In the genomic region with DNA sequence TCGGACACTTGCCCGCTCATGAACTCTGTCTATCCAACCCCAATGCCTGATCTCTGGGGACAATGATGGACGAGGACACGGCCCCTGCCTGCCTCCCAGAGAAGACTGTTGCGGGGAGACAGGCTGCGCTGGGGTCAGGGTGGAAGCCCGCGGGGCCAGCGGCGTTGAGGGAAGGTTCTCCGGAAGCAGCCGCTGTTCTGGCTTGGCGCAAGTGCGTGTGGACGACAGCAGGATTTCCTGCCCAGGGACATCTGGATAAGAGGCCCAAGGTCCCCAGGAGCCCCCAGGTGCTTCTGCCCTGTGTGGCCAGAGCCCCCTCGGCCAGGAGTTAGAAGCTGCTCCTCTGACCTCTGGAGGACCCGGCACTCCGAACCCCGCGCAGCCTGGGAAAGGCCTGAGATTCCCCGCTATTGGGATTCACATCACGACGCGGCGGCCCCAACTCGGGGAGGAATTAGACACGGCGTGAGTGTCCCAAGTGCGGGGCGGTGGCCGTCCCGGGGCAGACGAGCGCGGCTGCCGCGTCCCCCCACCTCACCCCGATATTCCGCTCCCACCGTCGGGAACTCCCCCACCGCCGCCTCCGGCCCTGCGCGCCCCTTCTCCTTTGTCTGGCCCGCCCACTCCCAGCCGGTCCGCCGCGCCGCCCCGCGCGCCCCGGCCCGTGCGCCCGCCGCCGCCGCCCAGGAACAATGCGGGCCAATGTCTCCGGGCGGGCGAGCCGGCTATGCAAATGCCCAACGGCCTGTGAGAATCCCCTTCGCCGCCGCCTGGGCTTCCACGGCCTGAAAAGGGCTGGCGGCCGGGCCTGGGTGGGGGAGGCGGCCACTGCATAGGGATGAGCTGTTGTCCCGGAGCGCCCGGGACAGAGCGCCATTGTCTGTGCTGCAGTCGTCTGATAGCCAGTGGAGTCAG, we compare ENCODE assay signal across 10 cellular contexts. TPM values are rescaled to one million over a fixed set of nuclear protein-coding genes. Genes with fewer than 3 reads are reported as not detected.
DNase-seq lines count a peak whose midpoint lies in the region; ATAC-seq and TF ChIP-seq lines count a peak whose summit lies in the region.
"Had no signal": no experiment of that assay in that cellular context is flagged by ENCODE, and none has a peak within 500 bp of the region (broad histone marks: within the 10 kb centered on the region; RNA-seq: fewer than 3 reads in every experiment).

No MANE protein-coding gene starts in this region.

- ATAC-seq in heart left ventricle (no peak), mucosa of descending colon (peak; percentile 27), SK-N-SH treated with all-trans-retinoic acid at 6 μM for 48 hours (no peak), GM21576 (IDR thresholded peaks at IDR 0.05; ENCODE audit: unreplicated experiment) (no peak)

- intact Hi-C loops in heart left ventricle (cut with DNase I): loop anchor here (1.0 to 10.0 kb wide), 6 partner anchors 55 to 267 kb away; a partner anchor contains a TSS
- intact Hi-C loops in cardiac septum (cut with DNase I): no loop called here
- intact Hi-C loops in mucosa of descending colon (cut with DNase I, micrococcal nuclease): loop anchor here in 1 of 2 donors (5.0 to 10.0 kb wide), 2 partner anchors 59 to 227 kb away; a partner anchor contains a TSS
- intact Hi-C loops in uterus (cut with DNase I; ENCODE audit: low total_unique reads): loop anchor here (5.0 kb wide), 1 partner anchor 54 kb away; no protein-coding TSS in a partner anchor

- peak overlapping the region in 8 of 12 donors; percentile 6 to 36 (median 26) for H3K4me3 ChIP-seq in heart left ventricle
- H3K4me3 ChIP-seq in mucosa of descending colon: no peak overlapping the region
- H3K4me3 ChIP-seq in uterus: no peak overlapping the region

- H3K36me3 ChIP-seq in heart left ventricle (no peaks in the 10 kb centered on the region), mucosa of descending colon (ENCODE audit: low read depth) (no peaks in the 10 kb centered on the region), uterus (no peaks in the 10 kb centered on the region)

- peaks cover 8 to 55% (median 29%) of the 10 kb centered on the region in 9 donors for H3K27me3 ChIP-seq in heart left ventricle
- H3K27me3 ChIP-seq in uterus: no peaks in the 10 kb centered on the region

- TF ChIP-seq CTCF in heart left ventricle (IDR thresholded peaks at IDR 0.05) (no peak), mucosa of descending colon (IDR thresholded peaks at IDR 0.05) (no peak), uterus (IDR thresholded peaks at IDR 0.05) (no peak)

- DNase-seq in heart left ventricle (peak in 1 of 5 donors; percentile 24), cardiac septum (ENCODE audit: low spot score) (no peak), foreskin melanocyte (peak; percentile 64), mucosa of descending colon (no peak), uterus (no peak)
- no peak for DNase-seq in activated CD4-positive, CD25-positive, alpha-beta regulatory T cell treated with anti-CD3 and anti-CD28 coated beads, Interleukin-2, amount 50 U/mL, for 72 hours
- DNase-seq: NCI-H1417 treated with DMSO at 0.1 percent for 48 hours had no signal

- peaks cover 0 to 11% (median 2%) of the 10 kb centered on the region in 12 donors for H3K4me1 ChIP-seq in heart left ventricle
- no peaks in the 10 kb centered on the region for H3K4me1 ChIP-seq in mucosa of descending colon (ENCODE audit: low read depth)
- H3K4me1 ChIP-seq in uterus: peaks cover 0 to 4% of the 10 kb centered on the region in 2 donors

- H3K9me3 ChIP-seq in heart left ventricle: no peaks in the 10 kb centered on the region
- H3K9me3 ChIP-seq in mucosa of descending colon: no peaks in the 10 kb centered on the region
- H3K9me3 ChIP-seq in uterus: no peaks in the 10 kb centered on the region

- 7 to 9% (median 8%) methylated on average over 62 to 80 of the region's 80 CpGs for WGBS in heart left ventricle, 4 donors

- TF ChIP-seq POLR2A in heart left ventricle (IDR thresholded peaks at IDR 0.05) (no peak), uterus (IDR thresholded peaks at IDR 0.05) (no peak)

- H3K27ac ChIP-seq in heart left ventricle: no peak overlapping the region
- no peak overlapping the region for H3K27ac ChIP-seq in uterus

TF ChIP-seq in SK-N-SH treated with all-trans-retinoic acid at 6 μM for 48 hours, 23 proteins besides CTCF, POLR2A, EP300 and RAD21:
- TF ChIP-seq ESRRG (CRISPR knock-in tag; IDR thresholded peaks at IDR 0.05) (no peak), OSR1 (CRISPR knock-in tag; IDR thresholded peaks at IDR 0.05) (no peak), ZNF565 (CRISPR knock-in tag; conservative IDR thresholded peaks at IDR 0.05; ENCODE audit: low read depth) (no peak)
TF ChIP-seq in SK-N-SH treated with all-trans-retinoic acid at 6 μM for 48 hours: peak in this region for 0.

RNA-seq across cellular contexts. Expression of a gene that starts 19.1 kb away (rescaled TPM):
- total RNA-seq in heart left ventricle (under 1 TPM in 1 of 9 donors, not detected in 8; 0.29 TPM), cardiac septum (not detected), mucosa of descending colon (not detected), uterus (under 1 TPM in 1 of 4 donors, not detected in 3; 0.49 TPM)
- not detected for polyA plus RNA-seq in heart left ventricle
- total RNA-seq: pulmonary artery endothelial cell had no signal

RNA-seq across cellular contexts. Expression of a gene that starts 49.8 kb away (rescaled TPM):
- total RNA-seq in heart left ventricle (under 1 TPM in 2 of 9 donors, not detected in 7; 0.36 to 0.81 TPM), cardiac septum (not detected), mucosa of descending colon (under 1 TPM in 1 of 3 donors, not detected in 2; 0.87 TPM), uterus (not detected)
- polyA plus RNA-seq in heart left ventricle: not detected
- total RNA-seq: pulmonary artery endothelial cell had no signal

RNA-seq across cellular contexts. Expression of a gene that starts 50.1 kb away (rescaled TPM):
- total RNA-seq in heart left ventricle (100 to 1,000 TPM; 105 to 152 (median 143) TPM), cardiac septum (127 TPM), mucosa of descending colon (100 to 1,000 TPM; 117 to 157 (median 133) TPM), uterus (100 to 1,000 TPM; 114 to 267 (median 192) TPM)
- 100 to 1,000 TPM in 1 of 2 donors, 10 to 100 TPM in 1; 83.1 to 246 TPM for polyA plus RNA-seq in heart left ventricle

Comparison
In these comparisons a context has a peak if more than half of its experiments do, and no peak if none do; other contexts are left out.
1. H3K4me3 ChIP-seq: peak in heart left ventricle (8 of 12); none in mucosa of descending colon (single experiment) and uterus (0 of 2).